8 cellular contexts compared by ENCODE assay signal in the genomic region with DNA sequence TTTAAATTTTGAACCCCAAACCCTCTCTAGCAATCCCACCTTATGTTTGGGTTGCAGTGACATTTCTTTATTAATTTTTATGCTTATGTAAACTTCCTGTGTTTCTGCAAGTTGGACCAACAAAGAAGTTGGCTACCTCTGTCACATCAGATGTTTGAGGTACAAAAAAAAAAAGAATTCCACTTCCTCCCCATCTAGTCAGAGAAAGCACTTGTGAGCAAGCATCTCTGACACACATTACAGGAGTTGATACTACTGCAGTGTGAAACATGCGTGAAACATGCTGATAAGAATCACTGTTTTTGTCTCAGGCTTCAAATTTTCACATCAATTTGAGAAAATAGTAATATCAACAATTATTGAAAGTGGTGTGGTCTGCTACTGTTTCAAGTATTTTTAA. TPM values are rescaled to one million over a fixed set of nuclear protein-coding genes. Genes with fewer than 3 reads are reported as not detected.
DNase-seq lines count a peak whose midpoint lies in the region; ATAC-seq, FAIRE-seq and TF ChIP-seq lines count a peak whose summit lies in the region.

No MANE protein-coding gene starts in this region.

- H3K4me1 Mint-ChIP-seq in activated T-helper 2 cell treated with anti-CD3 and anti-CD28 coated beads, Interferon-gamma antibody, Interleukin-2, Interleukin-4, amounts not matched to agents 10 μg/mL and 5 μg/mL and 100 μg/mL, durations not matched to agents 14 hours and 24 hours and 36 hours (ENCODE audit: low read depth), result peaks cover 30% of the 10 kb centered on the region

- peaks cover 14 to 47% of the 10 kb centered on the region in 2 donors for H3K4me1 ChIP-seq in left lung

- peak; percentile 63 for FAIRE-seq in GM19239 (lab: Jason Lieb, UNC)

- H3K4me3 Mint-ChIP-seq in activated T-helper 2 cell treated with anti-CD3 and anti-CD28 coated beads, Interferon-gamma antibody, Interleukin-2, Interleukin-4, amounts not matched to agents 10 μg/mL and 5 μg/mL and 100 μg/mL, durations not matched to agents 14 hours and 24 hours and 36 hours (ENCODE audit: low read depth), result peak overlapping the region; percentile 94

- in situ Hi-C loops in ACHN (cut with HindIII; ENCODE audit: low pct_ligation_motif_present, low pct_unique_long_range_greater_than_20kb, low sequenced_read_pairs), result no loop called here

- H3K36me3 Mint-ChIP-seq in activated T-helper 2 cell treated with anti-CD3 and anti-CD28 coated beads, Interferon-gamma antibody, Interleukin-2, Interleukin-4, amounts not matched to agents 10 μg/mL and 5 μg/mL and 100 μg/mL, durations not matched to agents 14 hours and 24 hours and 36 hours (ENCODE audit: low read depth), result peaks cover 29% of the 10 kb centered on the region

- peak; percentile 13 for DNase-seq in ACHN
- DNase-seq in GM19239 (ENCODE audit: insufficient read length, low spot score), result no peak
- DNase-seq in activated T-helper 2 cell treated with anti-CD3 and anti-CD28 coated beads, Interferon-gamma antibody, Interleukin-2, Interleukin-4, amounts not matched to agents 10 μg/mL and 5 μg/mL and 100 μg/mL, durations not matched to agents 14 hours and 24 hours and 36 hours (ENCODE audit: low spot score), result no peak
- DNase-seq in left lung, result no peak
- DNase-seq in NCI-H345 (lab: John Stamatoyannopoulos, UW), result no peak
- no peak for DNase-seq in NCI-H524 treated with DMSO at 0.1 percent for 48 hours (lab: John Stamatoyannopoulos, UW)
- no peak for DNase-seq in COLO829 (ENCODE audit: low spot score)

- no peaks in the 10 kb centered on the region for H3K9me3 Mint-ChIP-seq in activated T-helper 2 cell treated with anti-CD3 and anti-CD28 coated beads, Interferon-gamma antibody, Interleukin-2, Interleukin-4, amounts not matched to agents 10 μg/mL and 5 μg/mL and 100 μg/mL, durations not matched to agents 14 hours and 24 hours and 36 hours

- intact Hi-C loops in activated T-helper 2 cell treated with anti-CD3 and anti-CD28 coated beads, Interferon-gamma antibody, Interleukin-2, Interleukin-4, amounts not matched to agents 10 μg/mL and 5 μg/mL and 100 μg/mL, durations not matched to agents 14 hours and 24 hours and 36 hours (cut with micrococcal nuclease), result loop anchor here (1.0 to 2.0 kb wide), 4 partner anchors 11 to 58 kb away; no protein-coding TSS in a partner anchor
- intact Hi-C loops in left lung (cut with DNase I), result no loop called here

- no peaks in the 10 kb centered on the region for H3K9me3 ChIP-seq in left lung

- H3K27ac ChIP-seq in left lung, result peak overlapping the region; percentile 98 to 99

- ATAC-seq in left lung (no peak), GM21717 (IDR thresholded peaks at IDR 0.05; ENCODE audit: unreplicated experiment) (no peak)

- no peaks in the 10 kb centered on the region for H3K27me3 Mint-ChIP-seq in activated T-helper 2 cell treated with anti-CD3 and anti-CD28 coated beads, Interferon-gamma antibody, Interleukin-2, Interleukin-4, amounts not matched to agents 10 μg/mL and 5 μg/mL and 100 μg/mL, durations not matched to agents 14 hours and 24 hours and 36 hours (ENCODE audit: low read depth)

- H3K4me3 ChIP-seq in left lung, result peak overlapping the region in 1 of 2 donors; percentile 61

- peak overlapping the region; percentile 97 for H3K27ac Mint-ChIP-seq in activated T-helper 2 cell treated with anti-CD3 and anti-CD28 coated beads, Interferon-gamma antibody, Interleukin-2, Interleukin-4, amounts not matched to agents 10 μg/mL and 5 μg/mL and 100 μg/mL, durations not matched to agents 14 hours and 24 hours and 36 hours

- no peak for TF ChIP-seq CTCF in left lung (IDR thresholded peaks at IDR 0.05)

- H3K27me3 ChIP-seq in left lung, result no peaks in the 10 kb centered on the region

- peaks cover 0 to 14% of the 10 kb centered on the region in 2 donors for H3K36me3 ChIP-seq in left lung

RNA-seq across cellular contexts. Expression of a gene that starts 1.3 kb away (rescaled TPM):
- total RNA-seq in activated T-helper 2 cell treated with anti-CD3 and anti-CD28 coated beads, Interferon-gamma antibody, Interleukin-2, Interleukin-4, amounts not matched to agents 10 μg/mL and 5 μg/mL and 100 μg/mL, durations not matched to agents 14 hours and 24 hours and 36 hours, result 1.8 TPM in 1 of 2 replicates, not detected in the other
- not detected for total RNA-seq in left lung

RNA-seq across cellular contexts. Expression of a gene that starts 47.2 kb away (rescaled TPM):
- 42.8 and 44.0 TPM in 2 replicates for total RNA-seq in activated T-helper 2 cell treated with anti-CD3 and anti-CD28 coated beads, Interferon-gamma antibody, Interleukin-2, Interleukin-4, amounts not matched to agents 10 μg/mL and 5 μg/mL and 100 μg/mL, durations not matched to agents 14 hours and 24 hours and 36 hours
- 10 to 100 TPM; 23.4 to 32.5 TPM for total RNA-seq in left lung

RNA-seq across cellular contexts. Expression of a gene that starts 47.3 kb away (rescaled TPM):
- total RNA-seq in activated T-helper 2 cell treated with anti-CD3 and anti-CD28 coated beads, Interferon-gamma antibody, Interleukin-2, Interleukin-4, amounts not matched to agents 10 μg/mL and 5 μg/mL and 100 μg/mL, durations not matched to agents 14 hours and 24 hours and 36 hours, result 103 and 107 TPM in 2 replicates
- 10 to 100 TPM; 46.7 to 52.5 TPM for total RNA-seq in left lung
